Comparison of ENCODE assay signal across 10 cellular contexts in genomic region chr10:104638861-104639594, GRCh38. TPM values are rescaled to one million over a fixed set of nuclear protein-coding genes. Genes with fewer than 3 reads are reported as not detected.
DNase-seq lines count a peak whose midpoint lies in the region; ATAC-seq and TF ChIP-seq lines count a peak whose summit lies in the region.
"Had no signal": no experiment of that assay in that cellular context is flagged by ENCODE, and none has a peak within 500 bp of the region (broad histone marks: within the 10 kb centered on the region; RNA-seq: fewer than 3 reads in every experiment).

No MANE protein-coding gene starts in this region.

- H3K9me3 ChIP-seq in RWPE2 (ENCODE audit: severe bottlenecking) (no peaks in the 10 kb centered on the region), left ventricle myocardium inferior (replicated peaks) (no peaks in the 10 kb centered on the region), smooth muscle cell (replicated peaks; ENCODE audit: low read depth) (no peaks in the 10 kb centered on the region), colonic mucosa (no peaks in the 10 kb centered on the region)

- H3K27ac ChIP-seq in RWPE2 (ENCODE audit: poor library complexity, severe bottlenecking) (no peak overlapping the region), left ventricle myocardium inferior (replicated peaks) (no peak overlapping the region), smooth muscle cell (ENCODE audit: low read depth) (no peak overlapping the region), colonic mucosa (no peak overlapping the region)

- 3% methylated on average over 39 of the region's 42 CpGs for WGBS in smooth muscle cell (ENCODE audit: low lambda C conversion rate)

- no peak overlapping the region for H2AFZ ChIP-seq in smooth muscle cell (ENCODE audit: low read depth)

- no peaks in the 10 kb centered on the region for H3K36me3 ChIP-seq in RWPE2 (ENCODE audit: low read depth)
- no peaks in the 10 kb centered on the region for H3K36me3 ChIP-seq in left ventricle myocardium inferior
- no peaks in the 10 kb centered on the region for H3K36me3 ChIP-seq in smooth muscle cell (ENCODE audit: low read depth)
- H3K36me3 ChIP-seq in colonic mucosa = no peaks in the 10 kb centered on the region

- H3K79me2 ChIP-seq in smooth muscle cell (ENCODE audit: low read depth) = no peaks in the 10 kb centered on the region

- intact Hi-C loops in left ventricle myocardium inferior (cut with micrococcal nuclease) = no loop called here
- intact Hi-C loops in colonic mucosa (cut with DNase I) = no loop called here

- DNase-seq in GM20000 (ENCODE audit: low spot score) (peak; percentile 34), RWPE2 (ENCODE audit: low spot score) (no peak), left ventricle myocardium inferior (no peak), smooth muscle cell (lab: John Stamatoyannopoulos, UW; ENCODE audit: unreplicated experiment) (no peak), LoVo (ENCODE audit: low spot score) (no peak), colonic mucosa (no peak)
- no peak for DNase-seq in activated effector memory CD4-positive, alpha-beta T cell treated with anti-CD3 and anti-CD28 coated beads, Interleukin-2, amount 50 U/mL, for 16 hours
- DNase-seq: activated CD8-positive, alpha-beta memory T cell treated with anti-CD3 and anti-CD28 coated beads, Interleukin-2, amount 50 U/mL, for 4 hours; NCI-H2107; stimulated activated CD4-positive, alpha-beta T cell treated with anti-CD3 and anti-CD28 coated beads, Interleukin-4, amount 100 ng/mL, for 1 hour had no signal

- H3K9ac ChIP-seq in smooth muscle cell (ENCODE audit: low read depth) = no peak overlapping the region
- H3K9ac ChIP-seq in colonic mucosa (ENCODE audit: low read depth in 2 of 2, low read length in 2 of 2) = no peak overlapping the region

- H3K4me3 ChIP-seq in RWPE2 (ENCODE audit: severe bottlenecking) = no peak overlapping the region
- H3K4me3 ChIP-seq in left ventricle myocardium inferior = peak overlapping the region; percentile 55
- H3K4me3 ChIP-seq in smooth muscle cell = peak overlapping the region; percentile 37
- no peak overlapping the region for H3K4me3 ChIP-seq in colonic mucosa

- H3K4me1 ChIP-seq in RWPE2 (ENCODE audit: insufficient read depth, poor library complexity, severe bottlenecking) = no peaks in the 10 kb centered on the region
- H3K4me1 ChIP-seq in left ventricle myocardium inferior = peaks cover 37% of the 10 kb centered on the region
- peaks cover 16% of the 10 kb centered on the region for H3K4me1 ChIP-seq in smooth muscle cell (ENCODE audit: low read depth)
- H3K4me1 ChIP-seq in colonic mucosa = no peaks in the 10 kb centered on the region

- peak overlapping the region; percentile 80 for H3K4me2 ChIP-seq in smooth muscle cell

- ATAC-seq in RWPE2 (ENCODE audit: low read depth) = peak; percentile 51; the same call in 1 of the 3 replicates

- TF ChIP-seq CTCF in GM20000 (IDR thresholded peaks at IDR 0.05; ENCODE audit: extremely low read depth, missing control alignments) (no peak), RWPE2 (IDR thresholded peaks at IDR 0.05; ENCODE audit: poor library complexity, severe bottlenecking) (peak; percentile 50), left ventricle myocardium inferior (IDR thresholded peaks at IDR 0.05; ENCODE audit: borderline replicate concordance) (peak; percentile 62), smooth muscle cell (IDR thresholded peaks at IDR 0.05; ENCODE audit: borderline replicate concordance, insufficient read depth, poor library complexity, severe bottlenecking) (peak; percentile 56), colonic mucosa (IDR thresholded peaks at IDR 0.05) (no peak)

- H3K27me3 ChIP-seq in RWPE2 (ENCODE audit: insufficient read depth, poor library complexity, severe bottlenecking) (peaks cover 90% of the 10 kb centered on the region), left ventricle myocardium inferior (ENCODE audit: low read depth) (peaks cover 94% of the 10 kb centered on the region), smooth muscle cell (ENCODE audit: low read depth) (peaks cover 97% of the 10 kb centered on the region), colonic mucosa (peaks cover 36% of the 10 kb centered on the region)

- H3F3A ChIP-seq in smooth muscle cell (ENCODE audit: low read depth) = no peaks in the 10 kb centered on the region

- H4K20me1 ChIP-seq in smooth muscle cell (ENCODE audit: low read depth) = no peaks in the 10 kb centered on the region

RNA-seq across cellular contexts. Expression of gene SORCS3, which starts 2.1 kb away (rescaled TPM):
- 0.03 TPM for total RNA-seq in left ventricle myocardium inferior
- not detected in 2 replicates for total RNA-seq in smooth muscle cell
- polyA plus RNA-seq in smooth muscle cell = not detected in 2 replicates
- total RNA-seq in colonic mucosa = under 1 TPM in 1 of 2 donors, not detected in 1; 0.08 TPM

Comparison
In these comparisons a context has a peak if more than half of its experiments do, and no peak if none do; other contexts are left out.
1. CTCF ChIP-seq: peak in RWPE2 (single experiment), left ventricle myocardium inferior (single experiment) and smooth muscle cell (single experiment); none in GM20000 (single experiment) and colonic mucosa (single experiment).
2. H3K4me3 ChIP-seq: peak in left ventricle myocardium inferior (single experiment) and smooth muscle cell (single experiment); none in RWPE2 (single experiment) and colonic mucosa (single experiment).